In the genomic region with DNA sequence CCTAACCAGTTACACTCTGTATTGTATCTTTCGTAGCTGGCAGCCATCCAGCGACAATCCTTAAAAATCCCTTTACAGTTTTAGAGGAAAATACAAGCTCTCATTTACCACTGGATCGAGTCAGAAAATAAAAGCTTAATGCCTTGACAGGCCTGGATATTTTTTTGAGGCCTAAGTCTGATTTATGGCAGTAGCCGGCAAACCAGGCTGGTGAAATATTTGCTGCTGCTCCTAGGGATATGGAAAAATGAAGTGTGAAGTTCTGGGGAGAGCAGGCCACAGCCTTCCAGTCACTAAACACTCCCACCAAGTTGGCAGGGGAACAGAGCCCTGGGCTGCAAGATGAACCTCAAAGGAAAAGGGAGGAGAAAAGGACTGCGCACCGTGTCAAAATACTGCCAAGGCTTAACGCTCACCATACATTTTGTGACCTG, we compare ENCODE assay signal across 1 cellular context.
TF ChIP-seq lines count a peak whose summit lies in the region.

No MANE protein-coding gene starts in this region.

TF ChIP-seq in GM23338, 12 proteins besides CTCF, POLR2A, EP300 and RAD21 (continued from another document):
- TF ChIP-seq, protein P1, sequence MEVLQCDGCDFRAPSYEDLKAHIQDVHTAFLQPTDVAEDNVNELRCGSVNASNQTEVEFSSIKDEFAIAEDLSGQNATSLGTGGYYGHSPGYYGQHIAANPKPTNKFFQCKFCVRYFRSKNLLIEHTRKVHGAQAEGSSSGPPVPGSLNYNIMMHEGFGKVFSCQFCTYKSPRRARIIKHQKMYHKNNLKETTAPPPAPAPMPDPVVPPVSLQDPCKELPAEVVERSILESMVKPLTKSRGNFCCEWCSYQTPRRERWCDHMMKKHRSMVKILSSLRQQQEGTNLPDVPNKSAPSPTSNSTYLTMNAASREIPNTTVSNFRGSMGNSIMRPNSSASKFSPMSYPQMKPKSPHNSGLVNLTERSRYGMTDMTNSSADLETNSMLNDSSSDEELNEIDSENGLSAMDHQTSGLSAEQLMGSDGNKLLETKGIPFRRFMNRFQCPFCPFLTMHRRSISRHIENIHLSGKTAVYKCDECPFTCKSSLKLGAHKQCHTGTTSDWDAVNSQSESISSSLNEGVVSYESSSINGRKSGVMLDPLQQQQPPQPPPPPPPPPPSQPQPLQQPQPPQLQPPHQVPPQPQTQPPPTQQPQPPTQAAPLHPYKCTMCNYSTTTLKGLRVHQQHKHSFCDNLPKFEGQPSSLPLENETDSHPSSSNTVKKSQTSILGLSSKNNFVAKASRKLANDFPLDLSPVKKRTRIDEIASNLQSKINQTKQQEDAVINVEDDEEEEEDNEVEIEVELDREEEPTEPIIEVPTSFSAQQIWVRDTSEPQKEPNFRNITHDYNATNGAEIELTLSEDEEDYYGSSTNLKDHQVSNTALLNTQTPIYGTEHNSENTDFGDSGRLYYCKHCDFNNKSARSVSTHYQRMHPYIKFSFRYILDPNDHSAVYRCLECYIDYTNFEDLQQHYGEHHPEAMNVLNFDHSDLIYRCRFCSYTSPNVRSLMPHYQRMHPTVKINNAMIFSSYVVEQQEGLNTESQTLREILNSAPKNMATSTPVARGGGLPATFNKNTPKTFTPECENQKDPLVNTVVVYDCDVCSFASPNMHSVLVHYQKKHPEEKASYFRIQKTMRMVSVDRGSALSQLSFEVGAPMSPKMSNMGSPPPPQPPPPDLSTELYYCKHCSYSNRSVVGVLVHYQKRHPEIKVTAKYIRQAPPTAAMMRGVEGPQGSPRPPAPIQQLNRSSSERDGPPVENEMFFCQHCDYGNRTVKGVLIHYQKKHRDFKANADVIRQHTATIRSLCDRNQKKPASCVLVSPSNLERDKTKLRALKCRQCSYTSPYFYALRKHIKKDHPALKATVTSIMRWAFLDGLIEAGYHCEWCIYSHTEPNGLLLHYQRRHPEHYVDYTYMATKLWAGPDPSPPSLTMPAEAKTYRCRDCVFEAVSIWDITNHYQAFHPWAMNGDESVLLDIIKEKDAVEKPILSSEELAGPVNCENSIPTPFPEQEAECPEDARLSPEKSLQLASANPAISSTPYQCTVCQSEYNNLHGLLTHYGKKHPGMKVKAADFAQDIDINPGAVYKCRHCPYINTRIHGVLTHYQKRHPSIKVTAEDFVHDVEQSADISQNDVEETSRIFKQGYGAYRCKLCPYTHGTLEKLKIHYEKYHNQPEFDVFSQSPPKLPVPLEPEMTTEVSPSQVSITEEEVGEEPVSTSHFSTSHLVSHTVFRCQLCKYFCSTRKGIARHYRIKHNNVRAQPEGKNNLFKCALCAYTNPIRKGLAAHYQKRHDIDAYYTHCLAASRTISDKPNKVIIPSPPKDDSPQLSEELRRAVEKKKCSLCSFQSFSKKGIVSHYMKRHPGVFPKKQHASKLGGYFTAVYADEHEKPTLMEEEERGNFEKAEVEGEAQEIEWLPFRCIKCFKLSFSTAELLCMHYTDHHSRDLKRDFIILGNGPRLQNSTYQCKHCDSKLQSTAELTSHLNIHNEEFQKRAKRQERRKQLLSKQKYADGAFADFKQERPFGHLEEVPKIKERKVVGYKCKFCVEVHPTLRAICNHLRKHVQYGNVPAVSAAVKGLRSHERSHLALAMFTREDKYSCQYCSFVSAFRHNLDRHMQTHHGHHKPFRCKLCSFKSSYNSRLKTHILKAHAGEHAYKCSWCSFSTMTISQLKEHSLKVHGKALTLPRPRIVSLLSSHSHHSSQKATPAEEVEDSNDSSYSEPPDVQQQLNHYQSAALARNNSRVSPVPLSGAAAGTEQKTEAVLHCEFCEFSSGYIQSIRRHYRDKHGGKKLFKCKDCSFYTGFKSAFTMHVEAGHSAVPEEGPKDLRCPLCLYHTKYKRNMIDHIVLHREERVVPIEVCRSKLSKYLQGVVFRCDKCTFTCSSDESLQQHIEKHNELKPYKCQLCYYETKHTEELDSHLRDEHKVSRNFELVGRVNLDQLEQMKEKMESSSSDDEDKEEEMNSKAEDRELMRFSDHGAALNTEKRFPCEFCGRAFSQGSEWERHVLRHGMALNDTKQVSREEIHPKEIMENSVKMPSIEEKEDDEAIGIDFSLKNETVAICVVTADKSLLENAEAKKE (CRISPR knock-in tag; IDR thresholded peaks at IDR 0.05) = no peak
- no peak for TF ChIP-seq REST (IDR thresholded peaks at IDR 0.05; ENCODE audit: unreplicated experiment)
- TF ChIP-seq POLR2AphosphoS5 (IDR thresholded peaks at IDR 0.05; ENCODE audit: low read depth) = no peak
- no peak for TF ChIP-seq CREB1 (CRISPR knock-in tag; IDR thresholded peaks at IDR 0.05; ENCODE audit: low read depth)
- TF ChIP-seq NANOG (IDR thresholded peaks at IDR 0.05; ENCODE audit: borderline replicate concordance) = no peak
- TF ChIP-seq EZH2phosphoT487 (IDR thresholded peaks at IDR 0.05; ENCODE audit: unreplicated experiment) = no peak
- no peak for TF ChIP-seq JUNB (IDR thresholded peaks at IDR 0.05; ENCODE audit: unreplicated experiment)
- TF ChIP-seq, protein P2, sequence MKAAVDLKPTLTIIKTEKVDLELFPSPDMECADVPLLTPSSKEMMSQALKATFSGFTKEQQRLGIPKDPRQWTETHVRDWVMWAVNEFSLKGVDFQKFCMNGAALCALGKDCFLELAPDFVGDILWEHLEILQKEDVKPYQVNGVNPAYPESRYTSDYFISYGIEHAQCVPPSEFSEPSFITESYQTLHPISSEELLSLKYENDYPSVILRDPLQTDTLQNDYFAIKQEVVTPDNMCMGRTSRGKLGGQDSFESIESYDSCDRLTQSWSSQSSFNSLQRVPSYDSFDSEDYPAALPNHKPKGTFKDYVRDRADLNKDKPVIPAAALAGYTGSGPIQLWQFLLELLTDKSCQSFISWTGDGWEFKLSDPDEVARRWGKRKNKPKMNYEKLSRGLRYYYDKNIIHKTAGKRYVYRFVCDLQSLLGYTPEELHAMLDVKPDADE (IDR thresholded peaks at IDR 0.05) = no peak
- no peak for TF ChIP-seq STAT1 (IDR thresholded peaks at IDR 0.05; ENCODE audit: unreplicated experiment)
